In the genomic region with DNA sequence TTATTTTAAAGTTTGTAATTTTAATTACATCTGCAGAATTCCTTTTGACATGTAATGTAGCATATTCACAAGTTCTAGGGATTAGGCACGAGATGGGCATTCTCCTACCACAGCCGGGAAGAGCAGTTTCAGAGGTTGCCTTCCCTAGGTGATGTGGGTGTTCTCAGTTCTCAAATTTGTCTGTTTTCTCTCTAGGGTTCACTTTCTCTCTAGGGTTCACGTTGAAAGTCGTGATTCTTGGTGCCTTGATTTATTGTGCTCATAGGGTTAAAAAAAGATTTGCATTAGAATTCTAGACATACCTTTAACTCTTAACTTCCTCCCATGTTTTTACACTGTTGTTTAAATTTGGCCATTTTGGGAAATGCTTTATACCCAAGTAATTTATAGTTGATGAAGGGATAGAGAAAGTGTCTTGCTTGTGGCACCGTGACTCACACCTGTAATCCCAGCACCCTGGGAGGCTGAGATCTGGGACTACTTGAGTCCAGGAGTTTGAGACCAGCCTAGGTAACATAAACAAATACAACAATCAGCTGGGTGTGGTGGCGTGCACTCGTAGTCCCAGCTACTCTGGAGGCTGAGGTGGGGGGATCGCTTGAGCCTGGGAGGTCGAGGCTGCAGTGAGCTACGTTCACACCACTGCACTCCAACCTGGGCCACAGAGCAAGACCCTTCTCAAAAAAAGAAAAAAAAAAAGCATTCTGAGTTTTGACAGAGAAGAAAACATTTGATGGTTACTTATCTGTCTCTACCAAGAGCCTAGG, we compare ENCODE assay signal across 10 cellular contexts. TPM values are rescaled to one million over a fixed set of nuclear protein-coding genes. Genes with fewer than 3 reads are reported as not detected.
DNase-seq lines count a peak whose midpoint lies in the region; ATAC-seq, FAIRE-seq and TF ChIP-seq lines count a peak whose summit lies in the region.
"Had no signal": no experiment of that assay in that cellular context is flagged by ENCODE, and none has a peak within 500 bp of the region (broad histone marks: within the 10 kb centered on the region; RNA-seq: fewer than 3 reads in every experiment).

No MANE protein-coding gene starts in this region.

- H3K9me3 ChIP-seq in keratinocyte (ENCODE audit: control insufficient read depth, low read depth, low read length), result no peaks in the 10 kb centered on the region
- no peaks in the 10 kb centered on the region for H3K9me3 ChIP-seq in stomach smooth muscle (ENCODE audit: control insufficient read depth in 2 of 2, low read length in 2 of 2)
- H3K9me3 ChIP-seq: testis had no signal

- peaks cover 50% of the 10 kb centered on the region for H3K36me3 Mint-ChIP-seq in activated CD8-positive, alpha-beta memory T cell treated with anti-CD3 and anti-CD28 coated beads, Interleukin-2, amount 10 ng/mL, durations not matched to agents 7 days and 5 days
- H3K36me3 Mint-ChIP-seq in activated B cell treated with CpG ODN at 0.5 μM for 24 hours (ENCODE audit: low read depth), result peaks cover 26% of the 10 kb centered on the region

- H3K27me3 ChIP-seq in keratinocyte (ENCODE audit: control insufficient read depth, extremely low read depth, insufficient read depth, low read length) (no peaks in the 10 kb centered on the region), stomach smooth muscle (ENCODE audit: control insufficient read depth in 1 of 2, insufficient read depth in 2 of 2, low read length in 2 of 2) (no peaks in the 10 kb centered on the region)
- H3K27me3 ChIP-seq: testis had no signal

- H3K4me3 ChIP-seq in keratinocyte (ENCODE audit: control insufficient read depth in 2 of 3, extremely low read depth in 1 of 3, insufficient read depth in 2 of 3, low read depth in 1 of 3, low read length in 3 of 3) (peak overlapping the region in 1 of 3 experiments; percentile 95), stomach smooth muscle (ENCODE audit: low read length in 2 of 2) (no peak overlapping the region)
- H3K4me3 ChIP-seq: testis had no signal

- peak overlapping the region; percentile 100 for H3K4me2 ChIP-seq in keratinocyte (ENCODE audit: control insufficient read depth, extremely low read depth, insufficient read depth, low read depth, low read length)

- no peak overlapping the region for H2AFZ ChIP-seq in keratinocyte (ENCODE audit: control insufficient read depth, low read length)

- TF ChIP-seq CTCF in activated B cell treated with CpG ODN at 0.5 μM for 24 hours (IDR thresholded peaks at IDR 0.05) (no peak), keratinocyte (optimal IDR thresholded peaks at IDR 0.05 in 1 of 3, IDR thresholded peaks at IDR 0.05 in 1 of 3, conservative IDR thresholded peaks at IDR 0.05 in 1 of 3; ENCODE audit: extremely low read depth in 1 of 3, insufficient read depth in 2 of 3, low read length in 3 of 3) (no peak)

- H3K27ac ChIP-seq in keratinocyte (ENCODE audit: control insufficient read depth, insufficient read depth, low read length) (peak overlapping the region; percentile 99), stomach smooth muscle (ENCODE audit: low read length) (peak overlapping the region; percentile 6)

- POLR2A ChIA-PET in activated B cell treated with CpG ODN at 0.5 μM for 24 hours (lab: Charles Lee), result interaction anchor here (0.6 kb wide), 1 partner anchor 93 kb away, joined by 3 read pairs; no protein-coding TSS in a partner anchor

- H3K4me1 ChIP-seq in keratinocyte (ENCODE audit: control insufficient read depth, extremely low read depth, insufficient read depth, low read length), result peaks cover 52% of the 10 kb centered on the region
- H3K4me1 ChIP-seq in stomach smooth muscle (ENCODE audit: control insufficient read depth, insufficient read depth, low read length), result peaks cover 32% of the 10 kb centered on the region

- peaks cover 63% of the 10 kb centered on the region for H3K4me1 Mint-ChIP-seq in activated CD8-positive, alpha-beta memory T cell treated with anti-CD3 and anti-CD28 coated beads, Interleukin-2, amount 10 ng/mL, durations not matched to agents 7 days and 5 days
- peaks cover 67% of the 10 kb centered on the region for H3K4me1 Mint-ChIP-seq in activated B cell treated with CpG ODN at 0.5 μM for 24 hours

- peaks cover 86% of the 10 kb centered on the region for H3K79me2 ChIP-seq in keratinocyte (ENCODE audit: control insufficient read depth, insufficient read depth, low read length)

- no peaks in the 10 kb centered on the region for H3K27me3 Mint-ChIP-seq in activated CD8-positive, alpha-beta memory T cell treated with anti-CD3 and anti-CD28 coated beads, Interleukin-2, amount 10 ng/mL, durations not matched to agents 7 days and 5 days
- H3K27me3 Mint-ChIP-seq in activated B cell treated with CpG ODN at 0.5 μM for 24 hours, result no peaks in the 10 kb centered on the region

- CTCF ChIA-PET in activated CD8-positive, alpha-beta memory T cell treated with anti-CD3 and anti-CD28 coated beads, Interleukin-2, amount 10 ng/mL, durations not matched to agents 7 days and 5 days (lab: Charles Lee), result interaction anchor here (1.1 to 2.3 kb wide), 3 partner anchors 38 to 57 kb away, joined by 3 to 17 read pairs (median 5); no protein-coding TSS in a partner anchor
- CTCF ChIA-PET in activated B cell treated with CpG ODN at 0.5 μM for 24 hours (lab: Charles Lee), result interaction anchor here (0.6 kb wide), 1 partner anchor 355 kb away, joined by 4 read pairs; no protein-coding TSS in a partner anchor

- no peaks in the 10 kb centered on the region for H3K9me3 Mint-ChIP-seq in activated CD8-positive, alpha-beta memory T cell treated with anti-CD3 and anti-CD28 coated beads, Interleukin-2, amount 10 ng/mL, durations not matched to agents 7 days and 5 days (ENCODE audit: low read depth)
- no peaks in the 10 kb centered on the region for H3K9me3 Mint-ChIP-seq in activated B cell treated with CpG ODN at 0.5 μM for 24 hours

- no peak for FAIRE-seq in keratinocyte (lab: Jason Lieb, UNC)
- FAIRE-seq: endometrium had no signal

- H3K9me1 ChIP-seq in keratinocyte (ENCODE audit: control insufficient read depth, extremely low read depth, insufficient read depth, low read length), result peaks cover 8% of the 10 kb centered on the region

- H3K36me3 ChIP-seq in keratinocyte (ENCODE audit: control insufficient read depth in 2 of 2, extremely low read depth in 1 of 2, insufficient read depth in 2 of 2, low read length in 2 of 2), result peaks cover 7 to 19% of the 10 kb centered on the region in 2 experiments
- peaks cover 0 to 8% of the 10 kb centered on the region in 2 donors for H3K36me3 ChIP-seq in stomach smooth muscle (ENCODE audit: control insufficient read depth in 2 of 2, insufficient read depth in 2 of 2, low read length in 2 of 2)

- no peak for DNase-seq in activated CD8-positive, alpha-beta memory T cell treated with anti-CD3 and anti-CD28 coated beads, Interleukin-2, amount 10 ng/mL, durations not matched to agents 7 days and 5 days
- no peak for DNase-seq in activated CD8-positive, alpha-beta memory T cell treated with anti-CD3 and anti-CD28 coated beads, Interleukin-2, amount 50 U/mL, for 4 hours
- DNase-seq in activated B cell treated with CpG ODN at 0.5 μM for 24 hours (no peak), keratinocyte (ENCODE audit: low read depth, low spot score) (no peak), activated gamma-delta T cell (lab: John Stamatoyannopoulos, UW) (no peak)
- DNase-seq: testis had no signal

- H4K20me1 ChIP-seq in keratinocyte (ENCODE audit: control insufficient read depth, extremely low read depth, insufficient read depth, low read length), result peaks cover 25% of the 10 kb centered on the region

- no peak overlapping the region for H3K9ac ChIP-seq in keratinocyte (ENCODE audit: control insufficient read depth, extremely low read depth, insufficient read depth, low read length)
- H3K9ac ChIP-seq in stomach smooth muscle (ENCODE audit: low read length in 2 of 2), result peak overlapping the region in 1 of 2 donors; percentile 29

- ATAC-seq in activated CD8-positive, alpha-beta memory T cell treated with anti-CD3 and anti-CD28 coated beads, Interleukin-2, amount 10 ng/mL, durations not matched to agents 7 days and 5 days, result no peak
- ATAC-seq in activated B cell treated with CpG ODN at 0.5 μM for 24 hours (ENCODE audit: low read depth) (no peak), GM18909 (IDR thresholded peaks at IDR 0.05; ENCODE audit: poor library complexity, unreplicated experiment) (no peak), GM19351 (IDR thresholded peaks at IDR 0.05; ENCODE audit: unreplicated experiment) (no peak)

- dilution Hi-C loops in keratinocyte (cut with MboI; ENCODE audit: extremely low pct_ligation_motif_present, low sequenced_read_pairs), result no loop called here

- H3K4me3 Mint-ChIP-seq in activated CD8-positive, alpha-beta memory T cell treated with anti-CD3 and anti-CD28 coated beads, Interleukin-2, amount 10 ng/mL, durations not matched to agents 7 days and 5 days, result no peak overlapping the region
- peak overlapping the region; percentile 41 for H3K4me3 Mint-ChIP-seq in activated B cell treated with CpG ODN at 0.5 μM for 24 hours

- intact Hi-C loops in activated B cell treated with CpG ODN at 0.5 μM for 24 hours (cut with micrococcal nuclease), result no loop called here

- peak overlapping the region; percentile 4 for H3K27ac Mint-ChIP-seq in activated CD8-positive, alpha-beta memory T cell treated with anti-CD3 and anti-CD28 coated beads, Interleukin-2, amount 10 ng/mL, durations not matched to agents 7 days and 5 days
- H3K27ac Mint-ChIP-seq in activated B cell treated with CpG ODN at 0.5 μM for 24 hours, result peak overlapping the region; percentile 18

RNA-seq across cellular contexts. Expression of gene MED15, which starts 3.6 kb away (rescaled TPM):
- 100 to 1,000 TPM; 145 to 179 TPM for total RNA-seq in activated CD8-positive, alpha-beta memory T cell treated with anti-CD3 and anti-CD28 coated beads, Interleukin-2, amount 10 ng/mL, durations not matched to agents 7 days and 5 days
- 112 and 127 TPM in 2 replicates for total RNA-seq in activated B cell treated with CpG ODN at 0.5 μM for 24 hours
- polyA plus RNA-seq in keratinocyte, result 24.9 to 51.4 TPM (median 29.2 TPM) in 3 replicates
- polyA plus RNA-seq in keratinocyte (2011; ENCODE audit: low read depth), result 65.8 TPM
- 22.9 and 50.3 TPM in 2 replicates for polyA plus RNA-seq in keratinocyte (2011; cell fraction: cytosol; rRNA removed)
- polyA plus RNA-seq in keratinocyte (2011; cell fraction: nucleus; rRNA removed), result 100 and 122 TPM in 2 replicates
- polyA plus RNA-seq in keratinocyte (2012; ENCODE audit: low replicate concordance), result 47.2 and 78.2 TPM in 2 replicates
- polyA minus RNA-seq in keratinocyte, result 63.9 to 128 TPM (median 69.3 TPM) in 3 replicates
- 86.5 TPM for polyA minus RNA-seq in keratinocyte (2011; cell fraction: cytosol; rRNA and poly(A)+ RNA removed)
- 121 and 126 TPM in 2 replicates for polyA minus RNA-seq in keratinocyte (2011; cell fraction: nucleus; rRNA and poly(A)+ RNA removed)

RNA-seq across cellular contexts. Expression of gene KLHL22, which starts 15.4 kb away (rescaled TPM):
- total RNA-seq in activated CD8-positive, alpha-beta memory T cell treated with anti-CD3 and anti-CD28 coated beads, Interleukin-2, amount 10 ng/mL, durations not matched to agents 7 days and 5 days, result 10 to 100 TPM; 27.5 to 31.7 TPM
- 22.4 and 26.1 TPM in 2 replicates for total RNA-seq in activated B cell treated with CpG ODN at 0.5 μM for 24 hours
- polyA plus RNA-seq in keratinocyte, result 9.3 to 16.6 TPM (median 10.0 TPM) in 3 replicates
- polyA plus RNA-seq in keratinocyte (2011; ENCODE audit: low read depth), result 0.97 TPM
- polyA plus RNA-seq in keratinocyte (2011; cell fraction: cytosol; rRNA removed), result 6.4 and 7.8 TPM in 2 replicates
- 20.6 and 24.4 TPM in 2 replicates for polyA plus RNA-seq in keratinocyte (2011; cell fraction: nucleus; rRNA removed)
- polyA plus RNA-seq in keratinocyte (2012; ENCODE audit: low replicate concordance), result 5.7 and 8.2 TPM in 2 replicates
- 12.4 to 25.5 TPM (median 15.5 TPM) in 3 replicates for polyA minus RNA-seq in keratinocyte
- 9.2 TPM for polyA minus RNA-seq in keratinocyte (2011; cell fraction: cytosol; rRNA and poly(A)+ RNA removed)
- polyA minus RNA-seq in keratinocyte (2011; cell fraction: nucleus; rRNA and poly(A)+ RNA removed), result 9.4 and 16.4 TPM in 2 replicates
